Comparison of ENCODE assay signal across 37 cellular contexts in the genomic region with DNA sequence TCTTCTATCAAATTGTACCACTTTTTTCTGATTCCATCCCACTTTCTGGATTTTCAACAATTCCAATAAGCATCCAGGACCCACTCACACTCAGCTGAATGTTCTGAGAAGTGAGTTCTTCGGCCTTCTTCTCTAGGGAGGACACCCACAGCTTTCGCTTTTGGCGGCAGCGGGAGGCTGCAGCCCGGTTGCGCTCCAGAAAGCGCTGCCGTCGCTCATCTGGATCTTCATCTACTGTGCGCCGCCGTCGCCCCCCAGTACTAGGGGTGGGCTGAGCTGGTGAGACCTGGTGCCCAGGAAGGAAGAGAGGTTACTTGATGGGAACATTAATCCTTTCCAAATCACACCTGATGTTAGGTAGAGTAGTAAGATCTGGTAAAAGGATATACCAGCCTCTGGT. TPM values are rescaled to one million over a fixed set of nuclear protein-coding genes. Genes with fewer than 3 reads are reported as not detected.
"Had no signal": no experiment of that assay in that cellular context is flagged by ENCODE, and none has a peak within 500 bp of the region (broad histone marks: within the 10 kb centered on the region; RNA-seq: fewer than 3 reads in every experiment).

No MANE protein-coding gene starts in this region.

- H3K27me3 Mint-ChIP-seq: activated B cell treated with CpG ODN at 0.5 μM for 24 hours; activated CD4-positive, alpha-beta memory T cell treated with anti-CD3 and anti-CD28 coated beads for 36 hours; activated CD4-positive, alpha-beta T cell treated with anti-CD3 and anti-CD28 coated beads, Interleukin-2, amount 10 ng/mL, durations not matched to agents 24 days and 14 days; activated CD8-positive, alpha-beta memory T cell treated with anti-CD3 and anti-CD28 coated beads, Interleukin-2, amount 10 ng/mL, durations not matched to agents 7 days and 5 days; activated CD8-positive, alpha-beta T cell treated with anti-CD3 and anti-CD28 coated beads for 36 hours; activated naive CD4-positive, alpha-beta T cell treated with anti-CD3 and anti-CD28 coated beads, Interleukin-2, amount 10 ng/mL, durations not matched to agents 7 days and 5 days; activated naive CD4-positive, alpha-beta T cell treated with anti-CD3 and anti-CD28 coated beads, Interleukin-2, amount 50 U/mL, for 24 hours; activated naive CD8-positive, alpha-beta T cell; activated naive CD8-positive, alpha-beta T cell treated with anti-CD3 and anti-CD28 coated beads, Interleukin-2, amount 10 ng/mL, durations not matched to agents 7 days and 5 days; activated naive CD8-positive, alpha-beta T cell treated with anti-CD3 and anti-CD28 coated beads, Interleukin-2, amount 50 U/mL, for 24 hours; activated T-cell treated with anti-CD3 and anti-CD28 coated beads, Interleukin-2, amount 50 U/mL, for 24 hours; brain; central memory CD8-positive, alpha-beta T cell had no signal

- H3K4me3 Mint-ChIP-seq: activated B cell treated with CpG ODN at 0.5 μM for 24 hours; activated CD4-positive, alpha-beta memory T cell treated with anti-CD3 and anti-CD28 coated beads for 36 hours; activated CD4-positive, alpha-beta T cell treated with anti-CD3 and anti-CD28 coated beads, Interleukin-2, amount 10 ng/mL, durations not matched to agents 24 days and 14 days; activated CD8-positive, alpha-beta memory T cell treated with anti-CD3 and anti-CD28 coated beads, Interleukin-2, amount 10 ng/mL, durations not matched to agents 7 days and 5 days; activated CD8-positive, alpha-beta T cell treated with anti-CD3 and anti-CD28 coated beads for 36 hours; activated naive CD4-positive, alpha-beta T cell treated with anti-CD3 and anti-CD28 coated beads, Interleukin-2, amount 10 ng/mL, durations not matched to agents 7 days and 5 days; activated naive CD4-positive, alpha-beta T cell treated with anti-CD3 and anti-CD28 coated beads, Interleukin-2, amount 50 U/mL, for 24 hours; activated naive CD8-positive, alpha-beta T cell; activated naive CD8-positive, alpha-beta T cell treated with anti-CD3 and anti-CD28 coated beads, Interleukin-2, amount 10 ng/mL, durations not matched to agents 7 days and 5 days; activated naive CD8-positive, alpha-beta T cell treated with anti-CD3 and anti-CD28 coated beads, Interleukin-2, amount 50 U/mL, for 24 hours; activated T-cell treated with anti-CD3 and anti-CD28 coated beads, Interleukin-2, amount 50 U/mL, for 24 hours; brain; central memory CD8-positive, alpha-beta T cell; T-helper 1 cell treated with Interleukin-12 subunit alpha and Interleukin-12 subunit beta and Interleukin-4 antibody, amounts not matched to agents 30 μg/mL and 1 μg/mL, for 36 hours; T-helper 2 cell treated with Interferon-gamma antibody and Interleukin-4, amounts not matched to agents 5 μg/mL and 100 μg/mL, for 36 hours had no signal

- DNase-seq: activated B cell treated with CpG ODN at 0.5 μM for 24 hours; activated CD4-positive, alpha-beta memory T cell treated with anti-CD3 and anti-CD28 coated beads for 36 hours; activated CD4-positive, alpha-beta T cell treated with anti-CD3 and anti-CD28 coated beads for 4 hours; activated CD4-positive, alpha-beta T cell treated with anti-CD3 and anti-CD28 coated beads, Interleukin-2, amount 10 ng/mL, durations not matched to agents 24 days and 14 days; activated CD4-positive, alpha-beta T cell treated with anti-CD3 and anti-CD28 coated beads, Interleukin-2, amount 50 U/mL, for 1 hour; activated CD4-positive, alpha-beta T cell treated with anti-CD3 and anti-CD28 coated beads, Interleukin-2, amount 50 U/mL, for 4 hours; activated CD4-positive, CD25-positive, alpha-beta regulatory T cell treated with anti-CD3 and anti-CD28 coated beads, Interleukin-2, amount 50 U/mL, for 72 hours; activated CD8-positive, alpha-beta memory T cell treated with anti-CD3 and anti-CD28 coated beads for 24 hours; activated CD8-positive, alpha-beta memory T cell treated with anti-CD3 and anti-CD28 coated beads, Interleukin-2, amount 10 ng/mL, durations not matched to agents 7 days and 5 days; activated CD8-positive, alpha-beta memory T cell treated with anti-CD3 and anti-CD28 coated beads, Interleukin-2, amount 50 U/mL, for 48 hours; activated CD8-positive, alpha-beta T cell treated with anti-CD3 and anti-CD28 coated beads for 36 hours; activated effector memory CD4-positive, alpha-beta T cell treated with Interleukin-2 at 50 U/mL for 16 hours; activated gamma-delta T cell; activated naive CD4-positive, alpha-beta T cell treated with anti-CD3 and anti-CD28 coated beads, Interleukin-2, amount 10 ng/mL, durations not matched to agents 7 days and 5 days; activated naive CD4-positive, alpha-beta T cell treated with Interleukin-2 at 50 U/mL for 16 hours; activated naive CD8-positive, alpha-beta T cell treated with anti-CD3 and anti-CD28 coated beads, Interleukin-2, amount 10 ng/mL, durations not matched to agents 7 days and 5 days; activated naive CD8-positive, alpha-beta T cell treated with anti-CD3 and anti-CD28 coated beads, Interleukin-2, amount 50 U/mL, for 24 hours; activated T-cell treated with anti-CD3 and anti-CD28 coated beads, Interleukin-2, amount 50 U/mL, for 24 hours; amygdala; anterior cingulate cortex; caudate nucleus; cerebellar nuclear complex; SW 1271; T-helper 1 cell; T-helper 2 cell; T-helper 9 cell had no signal

- H3K4me1 ChIP-seq: ascending aorta had no signal

- H3K27ac ChIP-seq: ascending aorta, cardiac muscle cell, VCaP had no signal

- ATAC-seq: activated CD8-positive, alpha-beta memory T cell treated with anti-CD3 and anti-CD28 coated beads, Interleukin-2, amount 10 ng/mL, durations not matched to agents 7 days and 5 days; activated CD8-positive, alpha-beta T cell treated with anti-CD3 and anti-CD28 coated beads for 36 hours; activated naive CD8-positive, alpha-beta T cell treated with anti-CD3 and anti-CD28 coated beads, Interleukin-2, amount 50 U/mL, for 24 hours had no signal

- H3K27me3 ChIP-seq: ascending aorta, cardiac muscle cell had no signal

- H3K27ac Mint-ChIP-seq: activated B cell treated with CpG ODN at 0.5 μM for 24 hours; activated CD4-positive, alpha-beta memory T cell treated with anti-CD3 and anti-CD28 coated beads for 36 hours; activated CD4-positive, alpha-beta T cell treated with anti-CD3 and anti-CD28 coated beads, Interleukin-2, amount 10 ng/mL, durations not matched to agents 24 days and 14 days; activated CD8-positive, alpha-beta memory T cell treated with anti-CD3 and anti-CD28 coated beads, Interleukin-2, amount 10 ng/mL, durations not matched to agents 7 days and 5 days; activated CD8-positive, alpha-beta T cell treated with anti-CD3 and anti-CD28 coated beads for 36 hours; activated naive CD4-positive, alpha-beta T cell treated with anti-CD3 and anti-CD28 coated beads, Interleukin-2, amount 10 ng/mL, durations not matched to agents 7 days and 5 days; activated naive CD4-positive, alpha-beta T cell treated with anti-CD3 and anti-CD28 coated beads, Interleukin-2, amount 50 U/mL, for 24 hours; activated naive CD8-positive, alpha-beta T cell; activated naive CD8-positive, alpha-beta T cell treated with anti-CD3 and anti-CD28 coated beads, Interleukin-2, amount 50 U/mL, for 24 hours; activated T-cell treated with anti-CD3 and anti-CD28 coated beads, Interleukin-2, amount 50 U/mL, for 24 hours; T-helper 1 cell treated with Interleukin-12 subunit alpha and Interleukin-12 subunit beta and Interleukin-4 antibody, amounts not matched to agents 30 μg/mL and 1 μg/mL, for 36 hours; T-helper 2 cell treated with Interferon-gamma antibody and Interleukin-4, amounts not matched to agents 5 μg/mL and 100 μg/mL, for 36 hours had no signal

- H3K4me3 ChIP-seq: ascending aorta, cardiac muscle cell had no signal

- H3K9me3 ChIP-seq: ascending aorta had no signal

- H3K9me3 Mint-ChIP-seq: activated B cell treated with CpG ODN at 0.5 μM for 24 hours; activated CD4-positive, alpha-beta memory T cell treated with anti-CD3 and anti-CD28 coated beads for 36 hours; activated CD4-positive, alpha-beta T cell treated with anti-CD3 and anti-CD28 coated beads, Interleukin-2, amount 10 ng/mL, durations not matched to agents 24 days and 14 days; activated CD8-positive, alpha-beta T cell treated with anti-CD3 and anti-CD28 coated beads for 36 hours; activated naive CD4-positive, alpha-beta T cell treated with anti-CD3 and anti-CD28 coated beads, Interleukin-2, amount 10 ng/mL, durations not matched to agents 7 days and 5 days; activated naive CD4-positive, alpha-beta T cell treated with anti-CD3 and anti-CD28 coated beads, Interleukin-2, amount 50 U/mL, for 24 hours; activated naive CD8-positive, alpha-beta T cell treated with anti-CD3 and anti-CD28 coated beads, Interleukin-2, amount 10 ng/mL, durations not matched to agents 7 days and 5 days; activated naive CD8-positive, alpha-beta T cell treated with anti-CD3 and anti-CD28 coated beads, Interleukin-2, amount 50 U/mL, for 24 hours; activated T-cell treated with anti-CD3 and anti-CD28 coated beads, Interleukin-2, amount 50 U/mL, for 24 hours; brain; central memory CD8-positive, alpha-beta T cell; T-helper 1 cell treated with Interleukin-12 subunit alpha and Interleukin-12 subunit beta and Interleukin-4 antibody, amounts not matched to agents 30 μg/mL and 1 μg/mL, for 36 hours; T-helper 2 cell treated with Interferon-gamma antibody and Interleukin-4, amounts not matched to agents 5 μg/mL and 100 μg/mL, for 36 hours had no signal

- H3K4me1 Mint-ChIP-seq: activated B cell treated with CpG ODN at 0.5 μM for 24 hours; activated CD4-positive, alpha-beta T cell treated with anti-CD3 and anti-CD28 coated beads, Interleukin-2, amount 10 ng/mL, durations not matched to agents 24 days and 14 days; activated naive CD4-positive, alpha-beta T cell treated with anti-CD3 and anti-CD28 coated beads, Interleukin-2, amount 10 ng/mL, durations not matched to agents 7 days and 5 days; activated naive CD4-positive, alpha-beta T cell treated with anti-CD3 and anti-CD28 coated beads, Interleukin-2, amount 50 U/mL, for 24 hours; activated naive CD8-positive, alpha-beta T cell treated with anti-CD3 and anti-CD28 coated beads, Interleukin-2, amount 50 U/mL, for 24 hours; brain; central memory CD8-positive, alpha-beta T cell had no signal

RNA-seq across cellular contexts. Expression of a gene that starts 17.2 kb away (rescaled TPM):
- total RNA-seq: activated B cell treated with CpG ODN at 0.5 μM for 24 hours; activated CD4-positive, alpha-beta T cell treated with anti-CD3 and anti-CD28 coated beads, Interleukin-2, amount 10 ng/mL, durations not matched to agents 24 days and 14 days; activated CD8-positive, alpha-beta memory T cell treated with anti-CD3 and anti-CD28 coated beads, Interleukin-2, amount 10 ng/mL, durations not matched to agents 7 days and 5 days; activated CD8-positive, alpha-beta T cell treated with anti-CD3 and anti-CD28 coated beads for 36 hours; activated naive CD8-positive, alpha-beta T cell treated with anti-CD3 and anti-CD28 coated beads, Interleukin-2, amount 10 ng/mL, durations not matched to agents 7 days and 5 days; bronchial epithelial cell; cardiac muscle cell; chondrocyte had no signal
- polyA plus RNA-seq: cardiac muscle cell had no signal
